In the genomic region with DNA sequence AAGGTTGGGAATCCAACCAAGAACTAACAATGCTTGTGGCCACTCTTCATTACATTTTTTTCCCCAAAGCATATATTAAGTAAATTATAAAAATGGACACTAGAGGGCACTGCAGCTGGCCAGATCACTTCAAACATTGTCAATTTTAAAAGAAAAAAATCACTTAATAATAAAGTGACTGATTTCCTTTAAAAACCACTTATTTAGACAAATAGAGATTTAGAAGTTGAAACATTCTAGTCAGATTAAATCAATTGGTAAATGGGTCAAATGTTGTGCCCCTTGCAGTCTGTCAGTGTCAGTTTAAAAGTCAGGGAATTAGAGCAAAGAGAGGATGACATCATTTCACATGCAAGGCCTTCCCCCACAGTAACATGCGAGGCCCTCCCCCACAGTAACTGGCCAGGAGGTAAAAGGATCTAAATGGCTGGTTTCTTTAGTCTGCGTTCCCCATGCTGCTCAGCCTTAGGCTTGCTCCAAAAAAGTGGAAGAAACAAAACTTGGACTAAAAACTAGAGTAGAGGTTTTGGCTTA, we compare ENCODE assay signal across 8 cellular contexts.
DNase-seq lines count a peak whose midpoint lies in the region; ATAC-seq and TF ChIP-seq lines count a peak whose summit lies in the region.

No MANE protein-coding gene starts in this region.

- no peaks in the 10 kb centered on the region for H3K9me2 ChIP-seq in MM.1S (replicated peaks; ENCODE audit: insufficient read depth, low read length)

- no peak overlapping the region for H2AFZ ChIP-seq in MM.1S (ENCODE audit: low read length)

- DNase-seq in G401 (ENCODE audit: low spot score) (peak; percentile 45), MM.1S (peak; percentile 33), SK-MEL-5 (ENCODE audit: low read depth, low spot score) (peak; percentile 74), fibroblast of mammary gland (ENCODE audit: low read depth) (peak; percentile 90), progenitor cell of endocrine pancreas (ENCODE audit: low spot score, unreplicated experiment) (no peak)

- H3K9ac ChIP-seq in MM.1S (ENCODE audit: low read length) = no peak overlapping the region

- H3K27me3 Mint-ChIP-seq in progenitor cell of endocrine pancreas = no peaks in the 10 kb centered on the region

- no peaks in the 10 kb centered on the region for H3K36me3 ChIP-seq in MM.1S (replicated peaks; ENCODE audit: insufficient read depth, low read length)

- H3K4me1 ChIP-seq in MM.1S (ENCODE audit: low read length) = peaks cover 53% of the 10 kb centered on the region

- ATAC-seq in GM18511 (IDR thresholded peaks at IDR 0.05; ENCODE audit: unreplicated experiment) (no peak), HG03135 (IDR thresholded peaks at IDR 0.05; ENCODE audit: unreplicated experiment) (no peak), GM19035 (IDR thresholded peaks at IDR 0.05; ENCODE audit: unreplicated experiment) (no peak)

- no peaks in the 10 kb centered on the region for H3K9me3 ChIP-seq in MM.1S (replicated peaks; ENCODE audit: insufficient read depth, low read length)

- H3K79me2 ChIP-seq in MM.1S (ENCODE audit: low read length) = no peaks in the 10 kb centered on the region

- peak overlapping the region; percentile 77 for H3K27ac Mint-ChIP-seq in progenitor cell of endocrine pancreas

- no peak overlapping the region for H3K4me3 ChIP-seq in MM.1S (ENCODE audit: low read length)
- H3K4me3 ChIP-seq in fibroblast of mammary gland (ENCODE audit: control insufficient read depth, low read depth, low read length) = no peak overlapping the region

- TF ChIP-seq CTCF in MM.1S (IDR thresholded peaks at IDR 0.05; ENCODE audit: low read length) (peak; percentile 55), fibroblast of mammary gland (conservative IDR thresholded peaks at IDR 0.05; ENCODE audit: control insufficient read depth, insufficient read depth, low read depth, low read length) (peak; percentile 50), progenitor cell of endocrine pancreas (IDR thresholded peaks at IDR 0.05; ENCODE audit: unreplicated experiment) (peak; percentile 83)

- in situ Hi-C loops in G401 (cut with HindIII; ENCODE audit: low sequenced_read_pairs) = no loop called here
- in situ Hi-C loops in SK-MEL-5 (cut with HindIII; ENCODE audit: low pct_unique_long_range_greater_than_20kb, low sequenced_read_pairs) = no loop called here

- H3K4me2 ChIP-seq in MM.1S (ENCODE audit: low read depth, low read length) = no peak overlapping the region

- H3K4me3 Mint-ChIP-seq in progenitor cell of endocrine pancreas (ENCODE audit: low read depth) = no peak overlapping the region

- H3K27me3 ChIP-seq in MM.1S (replicated peaks; ENCODE audit: insufficient read depth, low read length) = no peaks in the 10 kb centered on the region

- no peak overlapping the region for H3K27ac ChIP-seq in MM.1S (ENCODE audit: low read length)

- H3K36me3 Mint-ChIP-seq in progenitor cell of endocrine pancreas (ENCODE audit: insufficient read depth) = no peaks in the 10 kb centered on the region

- H3K9me3 Mint-ChIP-seq in progenitor cell of endocrine pancreas (ENCODE audit: low read depth) = no peaks in the 10 kb centered on the region

- no peaks in the 10 kb centered on the region for H4K20me1 ChIP-seq in MM.1S (ENCODE audit: insufficient read depth, low read length)

- H3K4me1 Mint-ChIP-seq in progenitor cell of endocrine pancreas (ENCODE audit: low read depth) = peaks cover 46% of the 10 kb centered on the region

- H3F3A ChIP-seq in MM.1S (ENCODE audit: insufficient read depth, low read length) = peaks cover 14% of the 10 kb centered on the region
